ENCODE assay signal across 23 cellular contexts in the genomic region with DNA sequence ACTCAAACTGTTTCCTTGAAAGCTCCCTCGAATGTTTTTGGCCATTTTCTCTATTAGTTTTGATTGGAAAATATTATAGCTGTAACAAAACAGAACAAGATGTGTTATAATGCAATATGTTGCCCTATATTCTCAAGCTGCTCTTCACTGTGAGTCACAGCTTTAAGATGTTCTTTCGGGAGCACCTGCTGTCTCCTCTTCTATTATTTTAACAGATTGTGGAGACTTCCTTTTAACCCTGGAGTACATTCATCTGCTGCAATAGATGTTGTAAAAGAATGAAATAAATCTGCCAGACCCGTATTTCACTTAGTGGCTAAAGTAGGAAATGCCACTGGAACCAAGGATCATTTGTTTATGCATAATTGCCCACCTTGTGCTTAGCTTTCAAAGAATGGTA. TPM values are rescaled to one million over a fixed set of nuclear protein-coding genes. Genes with fewer than 3 reads are reported as not detected.
DNase-seq lines count a peak whose midpoint lies in the region; ATAC-seq, FAIRE-seq and TF ChIP-seq lines count a peak whose summit lies in the region.
"Had no signal": no experiment of that assay in that cellular context is flagged by ENCODE, and none has a peak within 500 bp of the region (broad histone marks: within the 10 kb centered on the region; RNA-seq: fewer than 3 reads in every experiment).

No MANE protein-coding gene starts in this region.

- no peak for DNase-seq in activated T-cell treated with anti-CD3 and anti-CD28 coated beads, Interleukin-2, amount 50 U/mL, for 72 hours
- no peak for DNase-seq in activated T-cell treated with anti-CD3 and anti-CD28 coated beads, Interleukin-2, amount 50 U/mL, for 1 hour
- no peak for DNase-seq in GM12892 (ENCODE audit: insufficient read length)
- no peak for DNase-seq in stimulated activated effector memory CD8-positive, alpha-beta T cell treated with anti-CD3 and anti-CD28 coated beads, Interleukin-12 subunit alpha, Interleukin-12 subunit beta, amount 100 ng/mL, for 72 hours (ENCODE audit: low spot score in 2 of 2)
- DNase-seq in breast epithelium (ENCODE audit: low spot score in 2 of 2) = no peak
- DNase-seq in dermis blood vessel endothelial cell = no peak
- no peak for DNase-seq in KBM-7
- DNase-seq: BE2C; Caco-2; CD4-positive, CD25-positive, alpha-beta regulatory T cell; DMS 273 treated with DMSO at 0.1 percent for 48 hours; DND-41; NCI-H1105; NCI-H146; NCI-H2029; NCI-H2171 treated with DMSO at 0.1 percent for 48 hours; NCI-H524 treated with DMSO at 0.1 percent for 48 hours; Peyer's patch had no signal

- no peaks in the 10 kb centered on the region for H3K4me1 ChIP-seq in breast epithelium
- H3K4me1 ChIP-seq: A549, BE2C, Peyer's patch had no signal

- H3K36me3 ChIP-seq in breast epithelium = peaks cover 7% of the 10 kb centered on the region

- H3K4me3 Mint-ChIP-seq in activated T-cell treated with anti-CD3 and anti-CD28 coated beads, Interleukin-2, amount 50 U/mL, for 72 hours = no peak overlapping the region
- H3K4me3 Mint-ChIP-seq in brain = peak overlapping the region in 2 of 5 experiments; percentile 11 to 39
- no peak overlapping the region for H3K4me3 Mint-ChIP-seq in stimulated activated effector memory CD8-positive, alpha-beta T cell treated with anti-CD3 and anti-CD28 coated beads, Interleukin-12 subunit alpha, Interleukin-12 subunit beta, amount 100 ng/mL, for 72 hours
- H3K4me3 Mint-ChIP-seq: CD4-positive, CD25-positive, alpha-beta regulatory T cell had no signal

- H3K4me3 ChIP-seq in breast epithelium = no peak overlapping the region
- H3K4me3 ChIP-seq: A549, Peyer's patch had no signal

- in situ Hi-C loops in KBM-7 (cut with MboI; ENCODE audit: low pct_unique_long_range_greater_than_20kb, low sequenced_read_pairs) = no loop called here

- no peaks in the 10 kb centered on the region for H3K27me3 Mint-ChIP-seq in activated T-cell treated with anti-CD3 and anti-CD28 coated beads, Interleukin-2, amount 50 U/mL, for 72 hours (ENCODE audit: low read depth)
- no peaks in the 10 kb centered on the region for H3K27me3 Mint-ChIP-seq in brain
- H3K27me3 Mint-ChIP-seq: CD4-positive, CD25-positive, alpha-beta regulatory T cell had no signal

- H3K27ac ChIP-seq in breast epithelium = no peak overlapping the region
- H3K27ac ChIP-seq: A549, KMS-11, Peyer's patch had no signal

- no peak for ATAC-seq in activated T-cell treated with anti-CD3 and anti-CD28 coated beads, Interleukin-2, amount 50 U/mL, for 72 hours (replicated peaks in 1 of 2)
- no peak for ATAC-seq in stimulated activated effector memory CD8-positive, alpha-beta T cell treated with anti-CD3 and anti-CD28 coated beads, Interleukin-12 subunit alpha, Interleukin-12 subunit beta, amount 100 ng/mL, for 72 hours
- ATAC-seq: A549 had no signal

- H3K9me3 Mint-ChIP-seq in activated T-cell treated with anti-CD3 and anti-CD28 coated beads, Interleukin-2, amount 50 U/mL, for 72 hours = no peaks in the 10 kb centered on the region
- no peaks in the 10 kb centered on the region for H3K9me3 Mint-ChIP-seq in brain
- H3K9me3 Mint-ChIP-seq in stimulated activated effector memory CD8-positive, alpha-beta T cell treated with anti-CD3 and anti-CD28 coated beads, Interleukin-12 subunit alpha, Interleukin-12 subunit beta, amount 100 ng/mL, for 72 hours = no peaks in the 10 kb centered on the region
- H3K9me3 Mint-ChIP-seq: CD4-positive, CD25-positive, alpha-beta regulatory T cell had no signal

- H3K36me3 Mint-ChIP-seq in activated T-cell treated with anti-CD3 and anti-CD28 coated beads, Interleukin-2, amount 50 U/mL, for 72 hours (ENCODE audit: insufficient read depth in 2 of 2) = peaks cover 10 to 27% of the 10 kb centered on the region in 2 donors
- peaks cover 57% of the 10 kb centered on the region for H3K36me3 Mint-ChIP-seq in brain
- H3K36me3 Mint-ChIP-seq in stimulated activated effector memory CD8-positive, alpha-beta T cell treated with anti-CD3 and anti-CD28 coated beads, Interleukin-12 subunit alpha, Interleukin-12 subunit beta, amount 100 ng/mL, for 72 hours = peaks cover 97% of the 10 kb centered on the region

- TF ChIP-seq POLR2A in GM12892 (IDR thresholded peaks at IDR 0.05; ENCODE audit: low read depth, low read length) (no peak), breast epithelium (IDR thresholded peaks at IDR 0.05) (no peak)

- TF ChIP-seq CTCF in brain (conservative IDR thresholded peaks at IDR 0.05) = no peak
- no peak for TF ChIP-seq CTCF in breast epithelium (IDR thresholded peaks at IDR 0.05)

- H3K9me3 ChIP-seq in breast epithelium = no peaks in the 10 kb centered on the region
- H3K9me3 ChIP-seq: A549, BE2C, Caco-2, Peyer's patch had no signal

- no peaks in the 10 kb centered on the region for H3K27me3 ChIP-seq in breast epithelium
- H3K27me3 ChIP-seq: BE2C, Peyer's patch had no signal

- FAIRE-seq in GM12892 (lab: Jason Lieb, UNC) = peak; percentile 61
- FAIRE-seq: A549, H1, HTR-8/SVneo had no signal

- peaks cover 9% of the 10 kb centered on the region for H3K4me1 Mint-ChIP-seq in activated T-cell treated with anti-CD3 and anti-CD28 coated beads, Interleukin-2, amount 50 U/mL, for 72 hours (ENCODE audit: low read depth)
- peaks cover 67% of the 10 kb centered on the region for H3K4me1 Mint-ChIP-seq in brain
- peaks cover 7% of the 10 kb centered on the region for H3K4me1 Mint-ChIP-seq in stimulated activated effector memory CD8-positive, alpha-beta T cell treated with anti-CD3 and anti-CD28 coated beads, Interleukin-12 subunit alpha, Interleukin-12 subunit beta, amount 100 ng/mL, for 72 hours

- intact Hi-C loops in breast epithelium (cut with DNase I; ENCODE audit: low total_unique reads) = no loop called here

- H3K27ac Mint-ChIP-seq in activated T-cell treated with anti-CD3 and anti-CD28 coated beads, Interleukin-2, amount 50 U/mL, for 72 hours = peak overlapping the region; percentile 44
- H3K27ac Mint-ChIP-seq in brain = peak overlapping the region in 4 of 5 experiments; percentile 6 to 76 (median 71)
- peak overlapping the region; percentile 45 for H3K27ac Mint-ChIP-seq in stimulated activated effector memory CD8-positive, alpha-beta T cell treated with anti-CD3 and anti-CD28 coated beads, Interleukin-12 subunit alpha, Interleukin-12 subunit beta, amount 100 ng/mL, for 72 hours

RNA-seq across cellular contexts. Expression of a gene that starts 11.0 kb away (rescaled TPM):
- total RNA-seq in activated T-cell treated with anti-CD3 and anti-CD28 coated beads, Interleukin-2, amount 50 U/mL, for 72 hours = 10 to 100 TPM; 54.6 to 55.1 TPM
- 111 TPM for polyA plus RNA-seq in GM12892 (2012; ENCODE audit: missing spikeins)
- polyA plus RNA-seq in brain (ENCODE audit: insufficient read depth, low read depth, low replicate concordance) = 17.0 TPM
- total RNA-seq in breast epithelium = 10 to 100 TPM; 23.1 to 38.4 (median 28.8) TPM
- total RNA-seq in dermis blood vessel endothelial cell = 28.4 and 44.2 TPM in 2 replicates

RNA-seq across cellular contexts. Expression of a gene that starts 27.8 kb away (rescaled TPM):
- total RNA-seq in activated T-cell treated with anti-CD3 and anti-CD28 coated beads, Interleukin-2, amount 50 U/mL, for 72 hours = under 1 TPM; 0.79 to 0.97 TPM
- polyA plus RNA-seq in GM12892 (2012; ENCODE audit: missing spikeins) = 0.36 TPM
- not detected for polyA plus RNA-seq in brain (ENCODE audit: insufficient read depth, low read depth, low replicate concordance)
- 1 to 10 TPM in 1 of 3 donors, under 1 TPM in 2; 0.73 to 1.3 (median 0.98) TPM for total RNA-seq in breast epithelium
- not detected in 2 replicates for total RNA-seq in dermis blood vessel endothelial cell
- total RNA-seq: Caco-2; CD4-positive, CD25-positive, alpha-beta regulatory T cell; H1 had no signal
- polyA plus RNA-seq: CD4-positive, CD25-positive, alpha-beta regulatory T cell had no signal
